Comparison of ENCODE assay signal across 30 cellular contexts in genomic region chr2:166661391-166661790, GRCh38.
"Had no signal": no experiment of that assay in that cellular context is flagged by ENCODE, and none has a peak within 500 bp of the region (broad histone marks: within the 10 kb centered on the region; RNA-seq: fewer than 3 reads in every experiment).

No MANE protein-coding gene starts in this region.

- DNase-seq: activated B cell treated with CpG ODN at 0.5 μM for 24 hours; activated CD4-positive, alpha-beta memory T cell treated with anti-CD3 and anti-CD28 coated beads for 36 hours; activated CD4-positive, alpha-beta T cell treated with anti-CD3 and anti-CD28 coated beads for 36 hours; activated CD4-positive, alpha-beta T cell treated with anti-CD3 and anti-CD28 coated beads, Interleukin-2, amount 10 ng/mL, durations not matched to agents 24 days and 14 days; activated CD8-positive, alpha-beta memory T cell treated with anti-CD3 and anti-CD28 coated beads, Interleukin-2, amount 10 ng/mL, durations not matched to agents 7 days and 5 days; activated CD8-positive, alpha-beta memory T cell treated with anti-CD3 and anti-CD28 coated beads, Interleukin-2, amount 50 U/mL, for 4 hours; activated CD8-positive, alpha-beta T cell treated with anti-CD3 and anti-CD28 coated beads, Interleukin-2, amount 10 ng/mL, durations not matched to agents 7 days and 5 days; activated effector memory CD4-positive, alpha-beta T cell treated with anti-CD3 and anti-CD28 coated beads, Interleukin-2, amount 50 U/mL, for 16 hours; activated naive CD4-positive, alpha-beta T cell treated with anti-CD3 and anti-CD28 coated beads for 36 hours; activated naive CD8-positive, alpha-beta T cell treated with anti-CD3 and anti-CD28 coated beads for 36 hours; activated naive CD8-positive, alpha-beta T cell treated with anti-CD3 and anti-CD28 coated beads, Interleukin-2, amount 50 U/mL, for 24 hours; activated T-cell treated with anti-CD3 and anti-CD28 coated beads, Interleukin-2, amount 50 U/mL, for 1 hour; activated T-cell treated with anti-CD3 and anti-CD28 coated beads, Interleukin-2, amount 50 U/mL, for 48 hours; adrenal gland; amygdala; aorta; body of pancreas; central memory CD4-positive, alpha-beta T cell; cerebellar nuclear complex; colonic mucosa; dorsolateral prefrontal cortex; effector memory CD4-positive, alpha-beta T cell; endodermal cell; foreskin fibroblast; T-helper 1 cell; T-helper 17 cell; T1000; WERI-Rb-1 had no signal

- H3K27me3 ChIP-seq: adrenal gland, body of pancreas, colonic mucosa, dorsolateral prefrontal cortex had no signal

- H3K36me3 ChIP-seq: adrenal gland, colonic mucosa, WERI-Rb-1 had no signal

- H3K27ac ChIP-seq: adrenal gland, body of pancreas, colonic mucosa, dorsolateral prefrontal cortex, WERI-Rb-1 had no signal

- H3K4me3 ChIP-seq: adrenal gland, body of pancreas, colonic mucosa, dorsolateral prefrontal cortex had no signal

- H3K9me3 ChIP-seq: adrenal gland, body of pancreas, colonic mucosa had no signal

- H3K4me1 ChIP-seq: adrenal gland, body of pancreas, colonic mucosa had no signal

- ATAC-seq: activated CD4-positive, alpha-beta T cell treated with anti-CD3 and anti-CD28 coated beads for 36 hours; activated CD4-positive, CD25-positive, alpha-beta regulatory T cell treated with anti-CD3 and anti-CD28 coated beads, Interleukin-2, amount 50 U/mL, for 24 hours; activated CD8-positive, alpha-beta memory T cell treated with anti-CD3 and anti-CD28 coated beads, Interleukin-2, amount 10 ng/mL, durations not matched to agents 7 days and 5 days; activated CD8-positive, alpha-beta T cell treated with anti-CD3 and anti-CD28 coated beads, Interleukin-2, amount 10 ng/mL, durations not matched to agents 7 days and 5 days; activated naive CD8-positive, alpha-beta T cell treated with anti-CD3 and anti-CD28 coated beads, Interleukin-2, amount 50 U/mL, for 24 hours; body of pancreas; esophagus mucosa; T-helper 17 cell had no signal
